17 cellular contexts compared by ENCODE assay signal in the genomic region with DNA sequence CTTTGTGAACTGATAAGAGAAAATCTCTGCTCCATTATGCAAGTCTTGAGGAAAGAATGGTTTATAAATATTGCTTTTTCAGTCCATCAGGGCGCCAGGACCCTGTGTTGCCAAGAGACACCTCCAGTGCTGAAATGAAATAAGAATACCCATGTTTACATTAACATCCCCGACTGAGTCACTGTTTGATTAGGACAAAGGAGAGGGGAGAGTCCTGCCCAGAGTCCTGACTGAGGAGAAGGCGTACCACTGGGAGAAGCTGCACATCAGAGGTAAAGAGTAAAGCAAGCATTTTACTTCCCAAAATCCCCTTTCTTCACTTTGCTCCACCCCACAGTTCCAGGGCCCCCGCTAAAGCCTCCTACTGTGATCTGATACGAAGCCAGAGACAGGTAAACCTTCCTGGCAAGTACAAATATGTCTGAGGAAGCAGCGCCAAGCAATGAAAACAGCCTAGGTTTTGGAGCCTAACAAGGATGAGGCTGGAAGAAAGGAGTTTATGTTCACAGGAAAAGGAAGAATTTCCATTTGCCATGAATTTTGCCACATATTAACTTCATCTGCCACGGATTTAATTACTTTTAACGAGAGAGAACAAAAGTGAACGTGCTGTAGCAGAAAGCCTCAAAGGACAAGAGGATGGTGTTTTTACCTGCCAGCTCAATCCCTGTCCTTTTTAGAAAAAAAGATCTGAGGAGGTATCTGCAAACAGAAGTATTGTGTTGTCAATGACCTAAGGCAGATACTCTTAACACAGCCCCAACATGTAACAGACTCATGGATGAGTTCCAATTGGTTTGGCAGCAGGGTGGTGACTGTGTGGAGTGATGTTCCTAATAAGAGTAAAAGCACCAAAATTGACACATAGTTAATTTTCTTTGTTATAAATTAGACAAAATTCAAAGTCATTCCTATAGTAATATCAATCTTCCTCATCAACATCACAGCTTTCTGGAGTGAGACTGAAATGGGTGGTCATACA.
DNase-seq lines count a peak whose midpoint lies in the region; ATAC-seq, FAIRE-seq and TF ChIP-seq lines count a peak whose summit lies in the region.
"Had no signal": no experiment of that assay in that cellular context is flagged by ENCODE, and none has a peak within 500 bp of the region (broad histone marks: within the 10 kb centered on the region; RNA-seq: fewer than 3 reads in every experiment).

No MANE protein-coding gene starts in this region.

- TF ChIP-seq EP300 in A549 (IDR thresholded peaks at IDR 0.05): no peak

- peaks cover 37% of the 10 kb centered on the region for H3K4me1 Mint-ChIP-seq in HFFc6 (ENCODE audit: low read depth)
- H3K4me1 Mint-ChIP-seq in stimulated activated naive CD8-positive, alpha-beta T cell treated with anti-CD3 and anti-CD28 coated beads, Interleukin-15, amount 100 ng/mL, for 72 hours: no peaks in the 10 kb centered on the region
- no peaks in the 10 kb centered on the region for H3K4me1 Mint-ChIP-seq in activated naive CD8-positive, alpha-beta T cell treated with anti-CD3 and anti-CD28 coated beads, Interleukin-2, amount 50 U/mL, for 24 hours

- H3K36me3 Mint-ChIP-seq in HFFc6 (ENCODE audit: low read depth): no peaks in the 10 kb centered on the region; the same call in 1 of the 2 replicates
- H3K36me3 Mint-ChIP-seq in activated naive CD8-positive, alpha-beta T cell treated with anti-CD3 and anti-CD28 coated beads, Interleukin-2, amount 50 U/mL, for 24 hours (ENCODE audit: low read depth): no peaks in the 10 kb centered on the region
- H3K36me3 Mint-ChIP-seq: stimulated activated naive B cell treated with anti-CD40 and anti-IgM and Interleukin-4, amounts not matched to agents 10 μg/mL and 1 μg/mL and 100 μg/mL, for 72 hours had no signal

- H3K27ac Mint-ChIP-seq in HFFc6: no peak overlapping the region
- H3K27ac Mint-ChIP-seq in stimulated activated naive CD8-positive, alpha-beta T cell treated with anti-CD3 and anti-CD28 coated beads, Interleukin-15, amount 100 ng/mL, for 72 hours: no peak overlapping the region
- no peak overlapping the region for H3K27ac Mint-ChIP-seq in activated naive CD8-positive, alpha-beta T cell treated with anti-CD3 and anti-CD28 coated beads, Interleukin-2, amount 50 U/mL, for 24 hours
- H3K27ac Mint-ChIP-seq: stimulated activated naive B cell treated with anti-CD40 and anti-IgM and Interleukin-4, amounts not matched to agents 10 μg/mL and 1 μg/mL and 100 μg/mL, for 72 hours had no signal

- no peak overlapping the region; the same call in 1 of the 2 replicates for H3K4me3 Mint-ChIP-seq in HFFc6
- H3K4me3 Mint-ChIP-seq in stimulated activated naive CD8-positive, alpha-beta T cell treated with anti-CD3 and anti-CD28 coated beads, Interleukin-15, amount 100 ng/mL, for 72 hours: no peak overlapping the region
- no peak overlapping the region for H3K4me3 Mint-ChIP-seq in activated naive CD8-positive, alpha-beta T cell treated with anti-CD3 and anti-CD28 coated beads, Interleukin-2, amount 50 U/mL, for 24 hours
- H3K4me3 Mint-ChIP-seq: stimulated activated naive B cell treated with anti-CD40 and anti-IgM and Interleukin-4, amounts not matched to agents 10 μg/mL and 1 μg/mL and 100 μg/mL, for 72 hours had no signal

- no peaks in the 10 kb centered on the region for H3K36me3 ChIP-seq in esophagus squamous epithelium

- peak overlapping the region; percentile 64 to 85 for H3K27ac ChIP-seq in A549
- H3K27ac ChIP-seq in esophagus squamous epithelium: no peak overlapping the region
- H3K27ac ChIP-seq: PC-9 had no signal

- DNase-seq in A549 (ENCODE audit: low read depth in 1 of 2, low spot score in 1 of 2) (peak; percentile 67 to 82), HFFc6 (peak; percentile 10), NCI-H345 (lab: John Stamatoyannopoulos, UW) (peak; percentile 74), choroid plexus epithelial cell (ENCODE audit: low read depth) (peak; percentile 26), Kasumi-1 (lab: John Stamatoyannopoulos, UW) (no peak), esophagus squamous epithelium (lab: John Stamatoyannopoulos, UW) (no peak)
- no peak for DNase-seq in stimulated activated naive CD8-positive, alpha-beta T cell treated with anti-CD3 and anti-CD28 coated beads, Interleukin-15, amount 100 ng/mL, for 72 hours
- DNase-seq in activated naive CD8-positive, alpha-beta T cell treated with anti-CD3 and anti-CD28 coated beads, Interleukin-2, amount 50 U/mL, for 24 hours: no peak
- DNase-seq: activated naive CD4-positive, alpha-beta T cell; NCI-H1436; stimulated activated CD4-positive, alpha-beta T cell treated with anti-CD3 and anti-CD28 coated beads, Interleukin-4, amount 100 ng/mL, for 24 hours; stimulated activated naive B cell treated with anti-CD40 and anti-IgM and Interleukin-4, amounts not matched to agents 10 μg/mL and 1 μg/mL and 100 μg/mL, for 72 hours had no signal

- FAIRE-seq in A549 (lab: Jason Lieb, UNC): peak; percentile 77
- FAIRE-seq: colon, GM12878, GM19239, islet of Langerhans had no signal

- no peaks in the 10 kb centered on the region for H3K27me3 Mint-ChIP-seq in HFFc6 (ENCODE audit: insufficient read depth)
- H3K27me3 Mint-ChIP-seq in stimulated activated naive CD8-positive, alpha-beta T cell treated with anti-CD3 and anti-CD28 coated beads, Interleukin-15, amount 100 ng/mL, for 72 hours: no peaks in the 10 kb centered on the region
- peaks cover 3% of the 10 kb centered on the region for H3K27me3 Mint-ChIP-seq in activated naive CD8-positive, alpha-beta T cell treated with anti-CD3 and anti-CD28 coated beads, Interleukin-2, amount 50 U/mL, for 24 hours

- peak; percentile 99 to 100 for ATAC-seq in A549
- ATAC-seq in stimulated activated naive CD8-positive, alpha-beta T cell treated with anti-CD3 and anti-CD28 coated beads, Interleukin-15, amount 100 ng/mL, for 72 hours: no peak
- ATAC-seq in activated naive CD8-positive, alpha-beta T cell treated with anti-CD3 and anti-CD28 coated beads, Interleukin-2, amount 50 U/mL, for 24 hours: no peak
- ATAC-seq: GM12878; stimulated activated naive B cell treated with anti-CD40 and anti-IgM and Interleukin-4, amounts not matched to agents 10 μg/mL and 1 μg/mL and 100 μg/mL, for 72 hours had no signal

- H3K9me3 Mint-ChIP-seq in HFFc6: no peaks in the 10 kb centered on the region
- H3K9me3 Mint-ChIP-seq in stimulated activated naive CD8-positive, alpha-beta T cell treated with anti-CD3 and anti-CD28 coated beads, Interleukin-15, amount 100 ng/mL, for 72 hours: no peaks in the 10 kb centered on the region
- no peaks in the 10 kb centered on the region for H3K9me3 Mint-ChIP-seq in activated naive CD8-positive, alpha-beta T cell treated with anti-CD3 and anti-CD28 coated beads, Interleukin-2, amount 50 U/mL, for 24 hours
- H3K9me3 Mint-ChIP-seq: stimulated activated naive B cell treated with anti-CD40 and anti-IgM and Interleukin-4, amounts not matched to agents 10 μg/mL and 1 μg/mL and 100 μg/mL, for 72 hours had no signal

- H3K4me2 ChIP-seq in A549: peak overlapping the region; percentile 77
- H3K4me2 ChIP-seq: PC-9 had no signal

- peak; percentile 22 to 34; a peak in 2 of 5 replicates for TF ChIP-seq RAD21 in A549 (conservative IDR thresholded peaks at IDR 0.05 in 1 of 2, IDR thresholded peaks at IDR 0.05 in 1 of 2)

- TF ChIP-seq CTCF in A549 (IDR thresholded peaks at IDR 0.05) (no peak), HFFc6 (IDR thresholded peaks at IDR 0.05) (no peak), choroid plexus epithelial cell (conservative IDR thresholded peaks at IDR 0.05; ENCODE audit: low read depth, low read length) (no peak), esophagus squamous epithelium (IDR thresholded peaks at IDR 0.05) (no peak)

- H3K9me3 ChIP-seq in A549 (no peaks in the 10 kb centered on the region), esophagus squamous epithelium (no peaks in the 10 kb centered on the region)

- CTCF ChIA-PET in A549 (lab: Yijun Ruan, JAX): no interaction called here

- H3K4me3 ChIP-seq in A549 (peak overlapping the region; percentile 11; the same call in 1 of the 3 replicates), choroid plexus epithelial cell (ENCODE audit: low read depth, low read length) (no peak overlapping the region), esophagus squamous epithelium (no peak overlapping the region)
- H3K4me3 ChIP-seq: GM12878, PC-9 had no signal

- WGBS in A549 (ENCODE audit: missing lambda C conversion rate): 2% methylated on average over 9 of the region's 9 CpGs
- 27 to 34% methylated on average over 9 of the region's 9 CpGs for WGBS in esophagus squamous epithelium, 2 donors

- TF ChIP-seq POLR2A in A549 (IDR thresholded peaks at IDR 0.05; ENCODE audit: low read length) (no peak), esophagus squamous epithelium (IDR thresholded peaks at IDR 0.05) (no peak)

- POLR2A ChIA-PET in A549 (lab: Yijun Ruan, JAX): no interaction called here

- H3K4me1 ChIP-seq in A549 (peaks cover 28% of the 10 kb centered on the region), esophagus squamous epithelium (peaks cover 0 to 9% (median 0%) of the 10 kb centered on the region in 3 donors)

- H3K27me3 ChIP-seq in esophagus squamous epithelium: no peaks in the 10 kb centered on the region

- intact Hi-C loops in esophagus squamous epithelium (cut with DNase I): no loop called here

TF ChIP-seq in A549, 52 proteins besides CTCF, POLR2A, EP300 and RAD21:
- TF ChIP-seq JUNB (IDR thresholded peaks at IDR 0.05) (peak; percentile 67), FOXS1 (CRISPR knock-in tag; IDR thresholded peaks at IDR 0.05) (peak; percentile 72; the same call in 1 of the 2 replicates), CBX2 (IDR thresholded peaks at IDR 0.05; ENCODE audit: borderline replicate concordance, low read depth) (no peak), SREBF2 (IDR thresholded peaks at IDR 0.05) (no peak), GATA3 (IDR thresholded peaks at IDR 0.05; ENCODE audit: borderline replicate concordance) (peak; percentile 61; the same call in 1 of the 2 replicates), CEBPB (IDR thresholded peaks at IDR 0.05) (peak in 1 of 2 experiments; percentile 46; a peak in 2 of 4 replicates), FOSL2 (IDR thresholded peaks at IDR 0.05) (peak; percentile 75), FOSL2 (CRISPR knock-in tag; IDR thresholded peaks at IDR 0.05) (peak; percentile 88), ZNF302 (CRISPR knock-in tag; IDR thresholded peaks at IDR 0.05) (no peak), JUN (IDR thresholded peaks at IDR 0.05) (0 out of 5 replicates have a peak, but pooled peaks of 1 of the 2 experiments have one; percentile 22)
- TF ChIP-seq, protein P1, sequence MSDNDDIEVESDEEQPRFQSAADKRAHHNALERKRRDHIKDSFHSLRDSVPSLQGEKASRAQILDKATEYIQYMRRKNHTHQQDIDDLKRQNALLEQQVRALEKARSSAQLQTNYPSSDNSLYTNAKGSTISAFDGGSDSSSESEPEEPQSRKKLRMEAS (IDR thresholded peaks at IDR 0.05): peak; percentile 38; the same call in 1 of the 2 replicates

Comparison
In these comparisons a context has a peak if more than half of its experiments do, and no peak if none do; other contexts are left out.
1. ATAC-seq: peak in A549 (2 of 2); none in stimulated activated naive CD8-positive, alpha-beta T cell treated with anti-CD3 and anti-CD28 coated beads, Interleukin-15, amount 100 ng/mL, for 72 hours (single experiment) and activated naive CD8-positive, alpha-beta T cell treated with anti-CD3 and anti-CD28 coated beads, Interleukin-2, amount 50 U/mL, for 24 hours (single experiment).
2. DNase-seq: peak in A549 (2 of 2), HFFc6 (single experiment), NCI-H345 (single experiment) and choroid plexus epithelial cell (single experiment); none in stimulated activated naive CD8-positive, alpha-beta T cell treated with anti-CD3 and anti-CD28 coated beads, Interleukin-15, amount 100 ng/mL, for 72 hours (0 of 2), activated naive CD8-positive, alpha-beta T cell treated with anti-CD3 and anti-CD28 coated beads, Interleukin-2, amount 50 U/mL, for 24 hours (single experiment), Kasumi-1 (0 of 2) and esophagus squamous epithelium (single experiment).
3. H3K27ac ChIP-seq: peak in A549 (2 of 2); none in esophagus squamous epithelium (0 of 4).